ENCODE assay signal across 11 cellular contexts in genomic region chr15:74318376-74319137, GRCh38. TPM values are rescaled to one million over a fixed set of nuclear protein-coding genes. Genes with fewer than 3 reads are reported as not detected.
DNase-seq lines count a peak whose midpoint lies in the region; ATAC-seq, FAIRE-seq and TF ChIP-seq lines count a peak whose summit lies in the region.
"Had no signal": no experiment of that assay in that cellular context is flagged by ENCODE, and none has a peak within 500 bp of the region (broad histone marks: within the 10 kb centered on the region; RNA-seq: fewer than 3 reads in every experiment).

No MANE protein-coding gene starts in this region.

- 100% methylated on average over 1 of the region's 6 CpGs for WGBS in A549 (ENCODE audit: missing lambda C conversion rate)
- 66 to 88% (median 82%) methylated on average over 3 to 6 of the region's 6 CpGs for WGBS in spleen, 5 donors

- TF ChIP-seq POLR2A in A549 (IDR thresholded peaks at IDR 0.05; ENCODE audit: low read length): no peak
- TF ChIP-seq POLR2A in spleen (IDR thresholded peaks at IDR 0.05): no peak

- H2AFZ ChIP-seq in Loucy (ENCODE audit: low read length): no peak overlapping the region

- DNase-seq in A549 (ENCODE audit: low read depth in 1 of 2, low spot score in 1 of 2): no peak
- peak; percentile 40 for DNase-seq in SK-N-DZ (ENCODE audit: low spot score)
- no peak for DNase-seq in spleen
- no peak for DNase-seq in activated CD4-positive, alpha-beta memory T cell treated with anti-CD3 and anti-CD28 coated beads, Interleukin-2, amount 10 ng/mL, durations not matched to agents 7 days and 5 days
- no peak for DNase-seq in activated naive CD4-positive, alpha-beta T cell treated with anti-CD3 and anti-CD28 coated beads, Interleukin-2, amount 50 U/mL, for 16 hours
- no peak for DNase-seq in COLO829 (ENCODE audit: low spot score)
- DNase-seq: CD8-positive, alpha-beta memory T cell had no signal

- no peak overlapping the region for H3K4me3 Mint-ChIP-seq in activated CD4-positive, alpha-beta memory T cell treated with anti-CD3 and anti-CD28 coated beads, Interleukin-2, amount 10 ng/mL, durations not matched to agents 7 days and 5 days

- H3F3A ChIP-seq in Loucy (ENCODE audit: low read depth): peaks cover 12% of the 10 kb centered on the region

- intact Hi-C loops in spleen (cut with DNase I; ENCODE audit: low total_unique reads): no loop called here

- no peak overlapping the region for H3K27ac Mint-ChIP-seq in activated CD4-positive, alpha-beta memory T cell treated with anti-CD3 and anti-CD28 coated beads, Interleukin-2, amount 10 ng/mL, durations not matched to agents 7 days and 5 days

- peaks cover 31% of the 10 kb centered on the region for H3K4me1 Mint-ChIP-seq in activated CD4-positive, alpha-beta memory T cell treated with anti-CD3 and anti-CD28 coated beads, Interleukin-2, amount 10 ng/mL, durations not matched to agents 7 days and 5 days

- H3K9me3 Mint-ChIP-seq in activated CD4-positive, alpha-beta memory T cell treated with anti-CD3 and anti-CD28 coated beads, Interleukin-2, amount 10 ng/mL, durations not matched to agents 7 days and 5 days: no peaks in the 10 kb centered on the region
- H3K9me3 Mint-ChIP-seq: CD8-positive, alpha-beta memory T cell had no signal

- no peaks in the 10 kb centered on the region for H3K27me3 Mint-ChIP-seq in activated CD4-positive, alpha-beta memory T cell treated with anti-CD3 and anti-CD28 coated beads, Interleukin-2, amount 10 ng/mL, durations not matched to agents 7 days and 5 days

- no peaks in the 10 kb centered on the region for H3K36me3 Mint-ChIP-seq in activated CD4-positive, alpha-beta memory T cell treated with anti-CD3 and anti-CD28 coated beads, Interleukin-2, amount 10 ng/mL, durations not matched to agents 7 days and 5 days (ENCODE audit: low read depth)
- H3K36me3 Mint-ChIP-seq: CD8-positive, alpha-beta memory T cell had no signal

- CTCF ChIA-PET in A549 (lab: Yijun Ruan, JAX): interaction anchor here (1.3 to 11.2 kb wide), 6 partner anchors 7 to 346 kb away, joined by 3 to 174 read pairs (median 32); no protein-coding TSS in a partner anchor
- CTCF ChIA-PET in activated CD4-positive, alpha-beta memory T cell treated with anti-CD3 and anti-CD28 coated beads, Interleukin-2, amount 10 ng/mL, durations not matched to agents 7 days and 5 days (lab: Charles Lee): interaction anchor here (0.9 kb wide), 1 partner anchor 9 kb away, joined by 3 read pairs; no protein-coding TSS in a partner anchor

- H3K36me3 ChIP-seq in Loucy (ENCODE audit: insufficient read depth, low read length): no peaks in the 10 kb centered on the region
- H3K36me3 ChIP-seq in iPS-20b (ENCODE audit: insufficient read depth, low read depth, low read length): no peaks in the 10 kb centered on the region
- H3K36me3 ChIP-seq in spleen: no peaks in the 10 kb centered on the region
- H3K36me3 ChIP-seq: prostate gland had no signal

- H3K9ac ChIP-seq in Loucy (ENCODE audit: low read depth, low read length, poor library complexity, severe bottlenecking) (peak overlapping the region; percentile 84), iPS-20b (ENCODE audit: low read depth, low read length) (peak overlapping the region; percentile 15; the same call in 1 of the 2 replicates)

- H3K27ac ChIP-seq in A549 (peak overlapping the region; percentile 44 to 63; a peak in 4 of 6 replicates), iPS-20b (ENCODE audit: low read length) (no peak overlapping the region), spleen (peak overlapping the region in 4 of 8 donors; percentile 8 to 63 (median 40))
- H3K27ac ChIP-seq: prostate gland had no signal

- H3K27me3 ChIP-seq in Loucy (ENCODE audit: insufficient read depth, low read length, poor library complexity, severe bottlenecking): no peaks in the 10 kb centered on the region
- H3K27me3 ChIP-seq in iPS-20b (ENCODE audit: insufficient read depth, low read length): no peaks in the 10 kb centered on the region
- no peaks in the 10 kb centered on the region for H3K27me3 ChIP-seq in spleen (replicated peaks in 1 of 7)

- no peak for TF ChIP-seq CTCF in A549 (IDR thresholded peaks at IDR 0.05)
- no peak for TF ChIP-seq CTCF in Loucy (conservative IDR thresholded peaks at IDR 0.05; ENCODE audit: low read length)
- TF ChIP-seq CTCF in spleen (IDR thresholded peaks at IDR 0.05 in 8 of 11, conservative IDR thresholded peaks at IDR 0.05 in 3 of 11): no peak

- no peaks in the 10 kb centered on the region for H4K20me1 ChIP-seq in Loucy (ENCODE audit: insufficient read depth, low read length, poor library complexity, severe bottlenecking)

- peaks cover 8% of the 10 kb centered on the region; the same call in 1 of the 2 replicates for H3K79me2 ChIP-seq in Loucy (ENCODE audit: insufficient read depth, low read length)

- no peak for TF ChIP-seq RAD21 in A549 (conservative IDR thresholded peaks at IDR 0.05 in 1 of 2, IDR thresholded peaks at IDR 0.05 in 1 of 2)

- H3K9me3 ChIP-seq in A549: no peaks in the 10 kb centered on the region
- H3K9me3 ChIP-seq in Loucy (ENCODE audit: insufficient read depth, low read depth, low read length): no peaks in the 10 kb centered on the region
- H3K9me3 ChIP-seq in iPS-20b (ENCODE audit: insufficient read depth, low read depth, low read length): no peaks in the 10 kb centered on the region
- H3K9me3 ChIP-seq in spleen: no peaks in the 10 kb centered on the region
- H3K9me3 ChIP-seq: prostate gland had no signal

- no peak for ATAC-seq in A549

- H3K4me2 ChIP-seq in A549: peak overlapping the region; percentile 44; the same call in 2 of the 3 replicates
- peak overlapping the region; percentile 94 for H3K4me2 ChIP-seq in Loucy (ENCODE audit: low read depth, low read length, poor library complexity, severe bottlenecking)

- no peak for FAIRE-seq in A549 (lab: Jason Lieb, UNC)

- no peak overlapping the region for H3K4me3 ChIP-seq in A549
- peak overlapping the region; percentile 22 for H3K4me3 ChIP-seq in Loucy (ENCODE audit: low read length, poor library complexity, severe bottlenecking)
- no peak overlapping the region for H3K4me3 ChIP-seq in iPS-20b (ENCODE audit: low read length)
- H3K4me3 ChIP-seq in spleen: no peak overlapping the region
- H3K4me3 ChIP-seq: prostate gland had no signal

- TF ChIP-seq EP300 in A549 (IDR thresholded peaks at IDR 0.05): no peak

- no peaks in the 10 kb centered on the region for H3K9me2 ChIP-seq in Loucy (replicated peaks; ENCODE audit: low read depth, low read length)

- H3K4me1 ChIP-seq in A549 (peaks cover 13% of the 10 kb centered on the region), Loucy (ENCODE audit: insufficient read depth, low read length, poor library complexity, severe bottlenecking) (peaks cover 72% of the 10 kb centered on the region), iPS-20b (ENCODE audit: insufficient read depth, low read length) (peaks cover 35% of the 10 kb centered on the region), spleen (peaks cover 12 to 77% (median 42%) of the 10 kb centered on the region in 6 donors)
- H3K4me1 ChIP-seq: prostate gland had no signal

- POLR2A ChIA-PET in A549 (lab: Yijun Ruan, JAX): no interaction called here
- POLR2A ChIA-PET in activated CD4-positive, alpha-beta memory T cell treated with anti-CD3 and anti-CD28 coated beads, Interleukin-2, amount 10 ng/mL, durations not matched to agents 7 days and 5 days (lab: Charles Lee): no interaction called here

TF ChIP-seq in A549, 52 proteins besides CTCF, POLR2A, EP300 and RAD21:
- TF ChIP-seq TP53 (CRISPR knock-in tag; IDR thresholded peaks at IDR 0.05) (no peak), JUNB (IDR thresholded peaks at IDR 0.05) (no peak), ZC3H11A (IDR thresholded peaks at IDR 0.05) (no peak), EHF (CRISPR knock-in tag; IDR thresholded peaks at IDR 0.05) (no peak), SMC3 (IDR thresholded peaks at IDR 0.05) (no peak), CBX2 (IDR thresholded peaks at IDR 0.05; ENCODE audit: borderline replicate concordance, low read depth) (no peak)

RNA-seq across cellular contexts. Expression of gene CYP11A1, which starts 48.9 kb away (rescaled TPM):
- not detected in 2 replicates for polyA plus RNA-seq in A549 (2011; rRNA removed)
- polyA plus RNA-seq in A549 (2012; cell fraction: cytosol; rRNA removed): not detected in 2 replicates
- not detected in 2 replicates for polyA plus RNA-seq in A549 (2012; cell fraction: nucleus; rRNA removed)
- 0.06 TPM in 1 of 3 replicates, not detected in the others for polyA plus RNA-seq in A549 (2017; fragmentation: RNase III; extraction: RNeasy Plus Mini Kit Qiagen cat#74134 plus additional on column Dnase treatment)
- polyA minus RNA-seq in A549 (2011; rRNA and poly(A)+ RNA removed): not detected in 2 replicates
- polyA plus RNA-seq in SK-N-DZ (2014; cell fraction: cytosol; rRNA removed): not detected in 2 replicates
- polyA plus RNA-seq in SK-N-DZ (2014; cell fraction: nucleus; rRNA removed): not detected in 2 replicates
- total RNA-seq in spleen: 10 to 100 TPM in 1 of 7 donors, 1 to 10 TPM in 6; 3.2 to 14.3 (median 5.0) TPM
- polyA plus RNA-seq in spleen: 1 to 10 TPM; 1.6 to 3.6 (median 1.7) TPM
- total RNA-seq in activated CD4-positive, alpha-beta memory T cell treated with anti-CD3 and anti-CD28 coated beads, Interleukin-2, amount 10 ng/mL, durations not matched to agents 7 days and 5 days: not detected
- total RNA-seq: CD8-positive, alpha-beta memory T cell; HT-29 had no signal
- polyA plus RNA-seq: CD8-positive, alpha-beta memory T cell had no signal

Comparison
In these comparisons a context has a peak if more than half of its experiments do, and no peak if none do; other contexts are left out.
1. RNA of gene CYP11A1, which starts 48.9 kb away (total RNA-seq): 3.2 to 14.3 TPM in spleen; not detected in activated CD4-positive, alpha-beta memory T cell treated with anti-CD3 and anti-CD28 coated beads, Interleukin-2, amount 10 ng/mL, durations not matched to agents 7 days and 5 days; every median in the first group is over 4 times any median in the second.